In genomic region chr2:3754795-3755194, GRCh38 we compare ENCODE assay signal across 40 cellular contexts. TPM values are rescaled to one million over a fixed set of nuclear protein-coding genes. Genes with fewer than 3 reads are reported as not detected.
"Had no signal": no experiment of that assay in that cellular context is flagged by ENCODE, and none has a peak within 500 bp of the region (broad histone marks: within the 10 kb centered on the region; RNA-seq: fewer than 3 reads in every experiment).

No MANE protein-coding gene starts in this region.

- H3K27me3 Mint-ChIP-seq: activated CD4-positive, alpha-beta T cell treated with anti-CD3 and anti-CD28 coated beads, Interleukin-2, amount 10 ng/mL, durations not matched to agents 24 days and 14 days; activated CD8-positive, alpha-beta memory T cell treated with anti-CD3 and anti-CD28 coated beads, Interleukin-2, amount 10 ng/mL, durations not matched to agents 7 days and 5 days; activated naive CD4-positive, alpha-beta T cell treated with anti-CD3 and anti-CD28 coated beads, Interleukin-2, amount 10 ng/mL, durations not matched to agents 7 days and 5 days had no signal

- H3K4me1 Mint-ChIP-seq: activated CD4-positive, alpha-beta T cell treated with anti-CD3 and anti-CD28 coated beads for 36 hours; activated CD4-positive, alpha-beta T cell treated with anti-CD3 and anti-CD28 coated beads, Interleukin-2, amount 10 ng/mL, durations not matched to agents 24 days and 14 days; activated CD8-positive, alpha-beta memory T cell treated with anti-CD3 and anti-CD28 coated beads, Interleukin-2, amount 10 ng/mL, durations not matched to agents 7 days and 5 days; activated naive CD4-positive, alpha-beta T cell treated with anti-CD3 and anti-CD28 coated beads, Interleukin-2, amount 10 ng/mL, durations not matched to agents 7 days and 5 days; activated naive CD8-positive, alpha-beta T cell treated with anti-CD3 and anti-CD28 coated beads, Interleukin-2, amount 10 ng/mL, durations not matched to agents 7 days and 5 days; central memory CD8-positive, alpha-beta T cell; T-helper 17 cell had no signal

- DNase-seq: activated CD4-positive, alpha-beta memory T cell treated with anti-CD3 and anti-CD28 coated beads for 36 hours; activated CD4-positive, alpha-beta T cell treated with anti-CD3 and anti-CD28 coated beads for 36 hours; activated CD4-positive, alpha-beta T cell treated with anti-CD3 and anti-CD28 coated beads, Interleukin-2, amount 10 ng/mL, durations not matched to agents 24 days and 14 days; activated CD4-positive, CD25-positive, alpha-beta regulatory T cell; activated CD4-positive, CD25-positive, alpha-beta regulatory T cell treated with anti-CD3 and anti-CD28 coated beads, Interleukin-2, amount 50 U/mL, for 72 hours; activated CD8-positive, alpha-beta memory T cell treated with anti-CD3 and anti-CD28 coated beads, Interleukin-2, amount 10 ng/mL, durations not matched to agents 7 days and 5 days; activated CD8-positive, alpha-beta memory T cell treated with anti-CD3 and anti-CD28 coated beads, Interleukin-2, amount 50 U/mL, for 4 hours; activated CD8-positive, alpha-beta T cell treated with anti-CD3 and anti-CD28 coated beads, Interleukin-2, amount 10 ng/mL, durations not matched to agents 7 days and 5 days; activated gamma-delta T cell; activated naive CD4-positive, alpha-beta T cell; activated naive CD4-positive, alpha-beta T cell treated with anti-CD3 and anti-CD28 coated beads, Interleukin-2, amount 10 ng/mL, durations not matched to agents 7 days and 5 days; activated naive CD8-positive, alpha-beta T cell treated with anti-CD3 and anti-CD28 coated beads, Interleukin-2, amount 10 ng/mL, durations not matched to agents 7 days and 5 days; activated T-cell treated with anti-CD3 and anti-CD28 coated beads, Interleukin-2, amount 50 U/mL, for 1 hour; activated T-cell treated with anti-CD3 and anti-CD28 coated beads, Interleukin-2, amount 50 U/mL, for 72 hours; cortex of kidney; dermis blood vessel endothelial cell; effector CD4-positive, alpha-beta T cell; effector memory CD8-positive, alpha-beta T cell; esophagus squamous epithelium; foreskin melanocyte; T-helper 1 cell; T-helper 17 cell; T1000 had no signal

- H3K27ac Mint-ChIP-seq: activated CD4-positive, alpha-beta memory T cell treated with anti-CD3 and anti-CD28 coated beads for 36 hours; activated CD4-positive, alpha-beta T cell treated with anti-CD3 and anti-CD28 coated beads for 36 hours; activated CD4-positive, alpha-beta T cell treated with anti-CD3 and anti-CD28 coated beads, Interleukin-2, amount 10 ng/mL, durations not matched to agents 24 days and 14 days; activated CD8-positive, alpha-beta memory T cell treated with anti-CD3 and anti-CD28 coated beads, Interleukin-2, amount 10 ng/mL, durations not matched to agents 7 days and 5 days; activated CD8-positive, alpha-beta T cell treated with anti-CD3 and anti-CD28 coated beads, Interleukin-2, amount 10 ng/mL, durations not matched to agents 7 days and 5 days; activated naive CD4-positive, alpha-beta T cell treated with anti-CD3 and anti-CD28 coated beads, Interleukin-2, amount 10 ng/mL, durations not matched to agents 7 days and 5 days; activated naive CD4-positive, alpha-beta T cell treated with anti-CD3 and anti-CD28 coated beads, Interleukin-2, amount 50 U/mL, for 72 hours; activated naive CD8-positive, alpha-beta T cell treated with anti-CD3 and anti-CD28 coated beads, Interleukin-2, amount 10 ng/mL, durations not matched to agents 7 days and 5 days; activated T-cell treated with anti-CD3 and anti-CD28 coated beads, Interleukin-2, amount 50 U/mL, for 72 hours; effector memory CD8-positive, alpha-beta T cell; T-helper 17 cell; T-helper 2 cell treated with Interferon-gamma antibody and Interleukin-4, amounts not matched to agents 5 μg/mL and 100 μg/mL, for 36 hours had no signal

- H3K4me3 Mint-ChIP-seq: activated CD4-positive, alpha-beta memory T cell treated with anti-CD3 and anti-CD28 coated beads for 36 hours; activated CD4-positive, alpha-beta T cell treated with anti-CD3 and anti-CD28 coated beads for 36 hours; activated CD4-positive, alpha-beta T cell treated with anti-CD3 and anti-CD28 coated beads, Interleukin-2, amount 10 ng/mL, durations not matched to agents 24 days and 14 days; activated CD8-positive, alpha-beta memory T cell treated with anti-CD3 and anti-CD28 coated beads, Interleukin-2, amount 10 ng/mL, durations not matched to agents 7 days and 5 days; activated CD8-positive, alpha-beta T cell treated with anti-CD3 and anti-CD28 coated beads, Interleukin-2, amount 10 ng/mL, durations not matched to agents 7 days and 5 days; activated naive CD4-positive, alpha-beta T cell treated with anti-CD3 and anti-CD28 coated beads, Interleukin-2, amount 10 ng/mL, durations not matched to agents 7 days and 5 days; activated naive CD8-positive, alpha-beta T cell treated with anti-CD3 and anti-CD28 coated beads, Interleukin-2, amount 10 ng/mL, durations not matched to agents 7 days and 5 days; activated T-cell treated with anti-CD3 and anti-CD28 coated beads, Interleukin-2, amount 50 U/mL, for 72 hours; central memory CD8-positive, alpha-beta T cell; effector memory CD8-positive, alpha-beta T cell; T-helper 17 cell; T-helper 2 cell treated with Interferon-gamma antibody and Interleukin-4, amounts not matched to agents 5 μg/mL and 100 μg/mL, for 36 hours had no signal

- H3K4me1 ChIP-seq: ascending aorta, breast epithelium, esophagus squamous epithelium, gastroesophageal sphincter had no signal

- ATAC-seq: activated CD4-positive, alpha-beta T cell treated with anti-CD3 and anti-CD28 coated beads for 36 hours; activated CD8-positive, alpha-beta memory T cell treated with anti-CD3 and anti-CD28 coated beads, Interleukin-2, amount 10 ng/mL, durations not matched to agents 7 days and 5 days; activated CD8-positive, alpha-beta T cell treated with anti-CD3 and anti-CD28 coated beads, Interleukin-2, amount 10 ng/mL, durations not matched to agents 7 days and 5 days; activated naive CD4-positive, alpha-beta T cell treated with anti-CD3 and anti-CD28 coated beads, Interleukin-2, amount 50 U/mL, for 72 hours; activated T-cell treated with anti-CD3 and anti-CD28 coated beads, Interleukin-2, amount 50 U/mL, for 72 hours; effector memory CD8-positive, alpha-beta T cell; gastroesophageal sphincter; T-helper 17 cell had no signal

- H3K27ac ChIP-seq: ascending aorta, breast epithelium, epithelial cell of prostate, esophagus squamous epithelium, gastroesophageal sphincter had no signal

- H3K36me3 ChIP-seq: ascending aorta, breast epithelium, esophagus squamous epithelium, gastroesophageal sphincter had no signal

- H3K36me3 Mint-ChIP-seq: activated CD4-positive, alpha-beta memory T cell treated with anti-CD3 and anti-CD28 coated beads for 36 hours; activated CD8-positive, alpha-beta memory T cell treated with anti-CD3 and anti-CD28 coated beads, Interleukin-2, amount 10 ng/mL, durations not matched to agents 7 days and 5 days; activated naive CD4-positive, alpha-beta T cell treated with anti-CD3 and anti-CD28 coated beads, Interleukin-2, amount 10 ng/mL, durations not matched to agents 7 days and 5 days; activated naive CD4-positive, alpha-beta T cell treated with anti-CD3 and anti-CD28 coated beads, Interleukin-2, amount 50 U/mL, for 72 hours; activated naive CD8-positive, alpha-beta T cell treated with anti-CD3 and anti-CD28 coated beads, Interleukin-2, amount 10 ng/mL, durations not matched to agents 7 days and 5 days; brain had no signal

- H3K9me3 Mint-ChIP-seq: activated CD4-positive, alpha-beta memory T cell treated with anti-CD3 and anti-CD28 coated beads for 36 hours; brain had no signal

- FAIRE-seq: colon, endometrium, endothelial cell of umbilical vein had no signal

- H3K9me3 ChIP-seq: ascending aorta, breast epithelium, esophagus squamous epithelium, gastroesophageal sphincter had no signal

- H3K27me3 ChIP-seq: ascending aorta had no signal

- H3K4me3 ChIP-seq: ascending aorta, breast epithelium, esophagus squamous epithelium, gastroesophageal sphincter had no signal

RNA-seq across cellular contexts. Expression of gene DCDC2C, which starts 51.4 kb away (rescaled TPM):
- total RNA-seq: activated CD4-positive, alpha-beta memory T cell treated with anti-CD3 and anti-CD28 coated beads for 36 hours; activated CD4-positive, alpha-beta T cell treated with anti-CD3 and anti-CD28 coated beads for 36 hours; activated CD4-positive, alpha-beta T cell treated with anti-CD3 and anti-CD28 coated beads, Interleukin-2, amount 10 ng/mL, durations not matched to agents 24 days and 14 days; activated CD8-positive, alpha-beta memory T cell treated with anti-CD3 and anti-CD28 coated beads for 36 hours; activated CD8-positive, alpha-beta memory T cell treated with anti-CD3 and anti-CD28 coated beads, Interleukin-2, amount 10 ng/mL, durations not matched to agents 7 days and 5 days; activated CD8-positive, alpha-beta T cell treated with anti-CD3 and anti-CD28 coated beads, Interleukin-2, amount 10 ng/mL, durations not matched to agents 7 days and 5 days; activated naive CD4-positive, alpha-beta T cell treated with anti-CD3 and anti-CD28 coated beads, Interleukin-2, amount 50 U/mL, for 72 hours; activated naive CD8-positive, alpha-beta T cell treated with anti-CD3 and anti-CD28 coated beads, Interleukin-2, amount 10 ng/mL, durations not matched to agents 7 days and 5 days; activated T-cell treated with anti-CD3 and anti-CD28 coated beads, Interleukin-2, amount 50 U/mL, for 72 hours; cardiac septum; chondrocyte; endothelial cell of umbilical vein; esophagus squamous epithelium; fibroblast of lung; fibroblast of villous mesenchyme; glomerular endothelial cell; T-helper 17 cell had no signal
- polyA plus RNA-seq: endothelial cell of umbilical vein, fibroblast of lung had no signal
